In the genomic region with DNA sequence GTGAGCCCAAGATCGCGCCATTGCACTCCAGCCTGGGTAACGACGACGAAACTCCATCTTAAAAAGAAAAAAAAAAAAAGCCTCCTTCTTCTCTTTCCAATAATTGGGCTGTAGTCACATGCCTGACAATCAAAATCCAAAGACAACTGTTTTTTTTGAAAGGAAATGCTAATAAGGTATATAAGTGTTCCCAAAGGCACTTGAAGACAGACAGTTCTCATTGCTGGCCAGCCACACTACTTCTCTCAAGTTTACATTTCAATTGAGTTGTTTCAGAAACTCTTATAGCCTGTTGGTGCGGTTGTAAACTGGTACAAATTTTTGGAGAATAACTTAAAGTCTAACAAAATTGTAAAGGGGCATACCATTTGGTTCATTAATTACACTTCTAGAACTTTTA, we compare ENCODE assay signal across 1 cellular context.
TF ChIP-seq lines count a peak whose summit lies in the region.

No MANE protein-coding gene starts in this region.

TF ChIP-seq in GM12878, 131 proteins besides CTCF, POLR2A, EP300 and RAD21:
- no peak for TF ChIP-seq ETV6 (conservative IDR thresholded peaks at IDR 0.05 in 1 of 2, IDR thresholded peaks at IDR 0.05 in 1 of 2; ENCODE audit: borderline replicate concordance in 1 of 2, low read depth in 1 of 2)
- TF ChIP-seq RFX5 (IDR thresholded peaks at IDR 0.05; ENCODE audit: low read depth, low read length) = no peak
- no peak for TF ChIP-seq FOXM1 (IDR thresholded peaks at IDR 0.05; ENCODE audit: low read depth, low read length)
- no peak for TF ChIP-seq RELA (IDR thresholded peaks at IDR 0.05; ENCODE audit: borderline replicate concordance, partially characterized antibody)
- no peak for TF ChIP-seq NFIC (IDR thresholded peaks at IDR 0.05; ENCODE audit: low read depth, low read length)
- TF ChIP-seq PML (IDR thresholded peaks at IDR 0.05; ENCODE audit: low read length) = no peak
